Comparison of ENCODE assay signal across 1 cellular context in genomic region chr10:117363027-117363426, GRCh38.
TF ChIP-seq lines count a peak whose summit lies in the region.

No MANE protein-coding gene starts in this region.

TF ChIP-seq in HepG2, 621 proteins besides CTCF, POLR2A, EP300 and RAD21 (continued from another document):
- no peak for TF ChIP-seq ZBTB40 (IDR thresholded peaks at IDR 0.05)
- TF ChIP-seq ZBTB40 (CRISPR knock-in tag; IDR thresholded peaks at IDR 0.05), result no peak
- no peak for TF ChIP-seq PRPF4 (IDR thresholded peaks at IDR 0.05; ENCODE audit: low read depth, low read length, poor library complexity, severe bottlenecking)
